In the genomic region with DNA sequence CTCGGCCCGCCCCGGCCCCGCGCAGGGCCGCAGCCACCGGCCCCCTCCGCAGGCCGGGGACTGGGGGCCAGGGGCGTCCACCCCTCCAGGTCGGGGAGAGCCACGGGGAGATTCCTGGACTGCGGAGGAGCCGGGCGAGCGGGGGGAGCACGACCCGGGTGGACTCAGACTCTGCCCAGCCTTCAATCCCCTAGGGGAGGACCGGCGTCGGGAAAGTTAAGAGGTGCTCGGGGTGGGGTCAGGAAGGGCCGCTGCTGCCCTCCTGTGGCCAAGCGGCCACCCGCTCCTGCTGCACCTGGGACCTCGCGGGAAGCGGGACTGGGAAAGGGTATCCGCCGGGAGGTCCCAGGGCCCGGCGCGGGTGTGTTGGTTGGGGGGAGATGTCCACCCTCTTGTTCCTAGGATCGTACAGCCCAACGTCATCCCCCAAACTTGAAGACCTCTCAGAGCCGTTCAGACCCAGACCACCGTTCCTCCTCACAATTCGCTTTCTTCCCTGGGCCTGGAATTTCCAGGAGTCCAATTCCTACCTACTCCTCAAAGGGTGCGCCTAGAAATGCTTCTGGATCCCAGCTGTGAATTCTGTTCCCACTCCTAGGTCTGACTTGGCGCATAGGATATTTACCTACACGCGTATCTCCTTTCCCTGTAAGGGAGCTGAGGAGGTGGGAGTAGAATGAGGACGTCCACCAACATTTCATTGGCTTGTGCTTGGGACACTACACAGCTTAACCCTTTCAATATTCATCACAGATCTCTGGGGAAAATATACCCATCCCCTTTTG, we compare ENCODE assay signal across 1 cellular context.
TF ChIP-seq lines count a peak whose summit lies in the region.

No MANE protein-coding gene starts in this region.

TF ChIP-seq in neural cell, 6 proteins besides CTCF, POLR2A, EP300 and RAD21:
- TF ChIP-seq, protein P1, sequence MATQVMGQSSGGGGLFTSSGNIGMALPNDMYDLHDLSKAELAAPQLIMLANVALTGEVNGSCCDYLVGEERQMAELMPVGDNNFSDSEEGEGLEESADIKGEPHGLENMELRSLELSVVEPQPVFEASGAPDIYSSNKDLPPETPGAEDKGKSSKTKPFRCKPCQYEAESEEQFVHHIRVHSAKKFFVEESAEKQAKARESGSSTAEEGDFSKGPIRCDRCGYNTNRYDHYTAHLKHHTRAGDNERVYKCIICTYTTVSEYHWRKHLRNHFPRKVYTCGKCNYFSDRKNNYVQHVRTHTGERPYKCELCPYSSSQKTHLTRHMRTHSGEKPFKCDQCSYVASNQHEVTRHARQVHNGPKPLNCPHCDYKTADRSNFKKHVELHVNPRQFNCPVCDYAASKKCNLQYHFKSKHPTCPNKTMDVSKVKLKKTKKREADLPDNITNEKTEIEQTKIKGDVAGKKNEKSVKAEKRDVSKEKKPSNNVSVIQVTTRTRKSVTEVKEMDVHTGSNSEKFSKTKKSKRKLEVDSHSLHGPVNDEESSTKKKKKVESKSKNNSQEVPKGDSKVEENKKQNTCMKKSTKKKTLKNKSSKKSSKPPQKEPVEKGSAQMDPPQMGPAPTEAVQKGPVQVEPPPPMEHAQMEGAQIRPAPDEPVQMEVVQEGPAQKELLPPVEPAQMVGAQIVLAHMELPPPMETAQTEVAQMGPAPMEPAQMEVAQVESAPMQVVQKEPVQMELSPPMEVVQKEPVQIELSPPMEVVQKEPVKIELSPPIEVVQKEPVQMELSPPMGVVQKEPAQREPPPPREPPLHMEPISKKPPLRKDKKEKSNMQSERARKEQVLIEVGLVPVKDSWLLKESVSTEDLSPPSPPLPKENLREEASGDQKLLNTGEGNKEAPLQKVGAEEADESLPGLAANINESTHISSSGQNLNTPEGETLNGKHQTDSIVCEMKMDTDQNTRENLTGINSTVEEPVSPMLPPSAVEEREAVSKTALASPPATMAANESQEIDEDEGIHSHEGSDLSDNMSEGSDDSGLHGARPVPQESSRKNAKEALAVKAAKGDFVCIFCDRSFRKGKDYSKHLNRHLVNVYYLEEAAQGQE (IDR thresholded peaks at IDR 0.05; ENCODE audit: borderline replicate concordance) = no peak
- TF ChIP-seq SMC3 (conservative IDR thresholded peaks at IDR 0.05; ENCODE audit: poor library complexity) = peak; percentile 78
